30 cellular contexts compared by ENCODE assay signal in genomic region chr2:226299771-226300170, GRCh38.
"Had no signal": no experiment of that assay in that cellular context is flagged by ENCODE, and none has a peak within 500 bp of the region (broad histone marks: within the 10 kb centered on the region; RNA-seq: fewer than 3 reads in every experiment).

No MANE protein-coding gene starts in this region.

- H2AFZ ChIP-seq: PC-9 had no signal

- ATAC-seq: Panc1 had no signal

- DNase-seq: Karpas-422, NCI-H1048, NCI-H1092 treated with DMSO at 0.1 percent for 48 hours, NCI-H1105 treated with DMSO at 0.1 percent for 48 hours, NCI-H1417, NCI-H1436, NCI-H146, NCI-H1694, NCI-H187, NCI-H1930, NCI-H2029 treated with DMSO at 0.1 percent for 48 hours, NCI-H2081 treated with DMSO at 0.1 percent for 48 hours, NCI-H2107, NCI-H2171, NCI-H226, NCI-H446 treated with DMSO at 0.1 percent for 48 hours, NCI-H510A, NCI-H524, NCI-H526, NCI-H69, NCI-H748 treated with DMSO at 0.1 percent for 48 hours, NCI-H82, PC-9, Right ventricle myocardium superior, SHP77 treated with DMSO at 0.1 percent for 48 hours, SK-N-SH, SW 1271, T-helper 1 cell had no signal

- H3K36me3 ChIP-seq: SJSA1 had no signal

- H3K9me2 ChIP-seq: SK-N-SH had no signal

- H3K4me1 ChIP-seq: SJSA1 had no signal

- H3K4me3 ChIP-seq: PC-9, SJSA1 had no signal

- H3K27me3 ChIP-seq: SJSA1 had no signal

- H3K4me2 ChIP-seq: PC-9, SK-N-SH had no signal

- H3K9ac ChIP-seq: SK-N-SH had no signal

- H3K9me3 ChIP-seq: SJSA1, SK-N-SH had no signal

- H3K27ac ChIP-seq: PC-9, SJSA1 had no signal
